In the genomic region with DNA sequence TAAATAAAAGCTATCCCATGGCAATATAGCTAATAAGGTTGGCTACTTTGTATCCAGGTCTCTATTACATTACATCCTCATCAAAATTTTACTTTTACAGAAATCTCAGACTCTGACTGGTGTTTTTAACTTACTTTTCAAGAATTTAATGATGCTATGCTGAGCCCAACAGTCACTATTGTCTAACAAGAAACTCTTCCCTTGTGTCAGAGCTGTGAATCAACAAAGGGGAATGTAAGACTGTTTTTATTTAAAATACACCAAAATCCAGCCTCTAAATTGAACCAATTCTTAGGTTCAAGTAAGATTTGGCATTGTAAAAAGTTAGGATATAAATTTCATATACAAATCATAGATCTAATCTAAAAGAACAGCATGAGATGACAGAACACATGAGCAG, we compare ENCODE assay signal across 20 cellular contexts. TPM values are rescaled to one million over a fixed set of nuclear protein-coding genes. Genes with fewer than 3 reads are reported as not detected.
"Had no signal": no experiment of that assay in that cellular context is flagged by ENCODE, and none has a peak within 500 bp of the region (broad histone marks: within the 10 kb centered on the region; RNA-seq: fewer than 3 reads in every experiment).

No MANE protein-coding gene starts in this region.

- H3K4me1 ChIP-seq: body of pancreas, gastrocnemius medialis, parathyroid adenoma, upper lobe of left lung had no signal

- H3K27ac ChIP-seq: body of pancreas, esophagus squamous epithelium, gastrocnemius medialis, parathyroid adenoma, thoracic aorta, upper lobe of left lung, WERI-Rb-1 had no signal

- H3K27me3 ChIP-seq: body of pancreas, esophagus squamous epithelium, upper lobe of left lung had no signal

- H3K79me2 ChIP-seq: parathyroid adenoma had no signal

- ATAC-seq: body of pancreas; effector memory CD8-positive, alpha-beta T cell; gastrocnemius medialis; natural killer cell; sciatic nerve; stimulated activated naive B cell treated with anti-CD40 and anti-IgM and Interleukin-4, amounts not matched to agents 10 μg/mL and 1 μg/mL and 100 μg/mL, for 72 hours had no signal

- H3K9me3 ChIP-seq: body of pancreas, esophagus squamous epithelium, gastrocnemius medialis, thoracic aorta, upper lobe of left lung had no signal

- H3K9ac ChIP-seq: parathyroid adenoma had no signal

- H3K36me3 ChIP-seq: gastrocnemius medialis, thoracic aorta, upper lobe of left lung had no signal

- H3K4me3 ChIP-seq: body of pancreas, gastrocnemius medialis, lung, thoracic aorta, upper lobe of left lung had no signal

- FAIRE-seq: keratinocyte had no signal

- DNase-seq: activated CD4-positive, alpha-beta T cell treated with anti-CD3 and anti-CD28 coated beads for 1 hour; activated CD8-positive, alpha-beta memory T cell treated with anti-CD3 and anti-CD28 coated beads for 24 hours; activated gamma-delta T cell; amygdala; body of pancreas; dermis blood vessel endothelial cell; effector memory CD8-positive, alpha-beta T cell; esophagus squamous epithelium; gastrocnemius medialis; head of caudate nucleus; natural killer cell; stimulated activated naive B cell treated with anti-CD40 and anti-IgM and Interleukin-4, amounts not matched to agents 10 μg/mL and 1 μg/mL and 100 μg/mL, for 72 hours; T-helper 2 cell; upper lobe of left lung; WERI-Rb-1 had no signal

- H2AFZ ChIP-seq: parathyroid adenoma had no signal

RNA-seq across cellular contexts. Expression of a gene that starts 7.0 kb away (rescaled TPM):
- total RNA-seq: gastrocnemius medialis, thoracic aorta had no signal
